ENCODE assay signal across 24 cellular contexts in genomic region chr2:28591711-28592365, GRCh38.
"Had no signal": no experiment of that assay in that cellular context is flagged by ENCODE, and none has a peak within 500 bp of the region (broad histone marks: within the 10 kb centered on the region; RNA-seq: fewer than 3 reads in every experiment).

No MANE protein-coding gene starts in this region.

- DNase-seq: activated CD4-positive, alpha-beta memory T cell treated with anti-CD3 and anti-CD28 coated beads for 36 hours; activated CD4-positive, alpha-beta T cell treated with anti-CD3 and anti-CD28 coated beads, Interleukin-2, amount 10 ng/mL, durations not matched to agents 7 days and 5 days; activated CD8-positive, alpha-beta memory T cell treated with anti-CD3 and anti-CD28 coated beads for 24 hours; activated gamma-delta T cell treated with Interleukin-2 at 50 U/mL for 16 hours; activated naive CD4-positive, alpha-beta T cell treated with anti-CD3 and anti-CD28 coated beads, Interleukin-2, amount 50 U/mL, for 16 hours; activated naive CD8-positive, alpha-beta T cell treated with anti-CD3 and anti-CD28 coated beads, Interleukin-2, amount 10 ng/mL, durations not matched to agents 7 days and 5 days; activated T-cell treated with anti-CD3 and anti-CD28 coated beads, Interleukin-2, amount 50 U/mL, for 4 hours; adrenal gland; anterior cingulate cortex; caudate nucleus; Kasumi-1; KBM-7; NCI-H1105 treated with DMSO at 0.1 percent for 48 hours; NCI-H1436 treated with DMSO at 0.1 percent for 48 hours; NCI-H187; NCI-H2081 treated with DMSO at 0.1 percent for 48 hours; NCI-H446; NCI-H524 treated with DMSO at 0.1 percent for 48 hours; NCI-H748 treated with DMSO at 0.1 percent for 48 hours; SIG-M5; T-helper 17 cell; T-helper 9 cell had no signal

- H3K9me3 ChIP-seq: adrenal gland, breast epithelium had no signal

- H3K27me3 ChIP-seq: adrenal gland, breast epithelium had no signal

- H3K27ac ChIP-seq: adrenal gland, breast epithelium had no signal

- H3K36me3 ChIP-seq: adrenal gland, breast epithelium had no signal

- ATAC-seq: activated T-cell treated with anti-CD3 and anti-CD28 coated beads, Interleukin-2, amount 50 U/mL, for 4 hours; T-helper 17 cell; WTC11 had no signal

- H3K4me3 ChIP-seq: adrenal gland, breast epithelium had no signal
